Comparison of ENCODE assay signal across 8 cellular contexts in genomic region chr1:34162852-34163766, GRCh38. TPM values are rescaled to one million over a fixed set of nuclear protein-coding genes. Genes with fewer than 3 reads are reported as not detected.
DNase-seq lines count a peak whose midpoint lies in the region; ATAC-seq and TF ChIP-seq lines count a peak whose summit lies in the region.

No MANE protein-coding gene starts in this region.

- H3K4me3 ChIP-seq in ACC112 (ENCODE audit: low read depth, low read length) (peak overlapping the region; percentile 58), endodermal cell (ENCODE audit: low read length) (peak overlapping the region; percentile 81)

- WGBS in endodermal cell (ENCODE audit: insufficient coverage in 1 of 2, insufficient read length in 1 of 2), 2 experiments = 2 to 4% methylated on average over 16 to 46 of the region's 46 CpGs

- peak overlapping the region; percentile 78 for H3K27ac Mint-ChIP-seq in endodermal cell

- ATAC-seq in HG03432 (IDR thresholded peaks at IDR 0.05; ENCODE audit: unreplicated experiment) = peak; percentile 70
- no peak for ATAC-seq in HG03108 (IDR thresholded peaks at IDR 0.05; ENCODE audit: unreplicated experiment)

- H3K27me3 ChIP-seq in ACC112 (ENCODE audit: insufficient read depth, low read length) (peaks cover 54% of the 10 kb centered on the region), endodermal cell (ENCODE audit: control insufficient read depth, insufficient read depth, low read length, poor library complexity, severe bottlenecking) (peaks cover 79% of the 10 kb centered on the region)

- H3K27ac ChIP-seq in ACC112 (ENCODE audit: low read depth, low read length) (no peak overlapping the region), endodermal cell (ENCODE audit: low read depth, low read length) (no peak overlapping the region)

- H3K36me3 ChIP-seq in ACC112 (ENCODE audit: insufficient read depth, low read length) = no peaks in the 10 kb centered on the region
- no peaks in the 10 kb centered on the region for H3K36me3 ChIP-seq in endodermal cell (ENCODE audit: control insufficient read depth, insufficient read depth, low read length)

- TF ChIP-seq CTCF in GM10266 (IDR thresholded peaks at IDR 0.05; ENCODE audit: control insufficient read depth, insufficient read depth, low read depth, missing control alignments) (peak; percentile 65), endodermal cell (conservative IDR thresholded peaks at IDR 0.05) (peak; percentile 90)

- H3K4me1 Mint-ChIP-seq in endodermal cell = peaks cover 10% of the 10 kb centered on the region

- no peaks in the 10 kb centered on the region for H3K36me3 Mint-ChIP-seq in endodermal cell (ENCODE audit: low read depth)

- no peaks in the 10 kb centered on the region for H3K9me3 Mint-ChIP-seq in endodermal cell

- H3K79me2 ChIP-seq in ACC112 (ENCODE audit: control insufficient read depth, insufficient read depth, low read length, unreplicated experiment) = no peaks in the 10 kb centered on the region

- H3K4me3 Mint-ChIP-seq in endodermal cell = peak overlapping the region; percentile 61

- H2AFZ ChIP-seq in ACC112 (ENCODE audit: low read length, unreplicated experiment) = no peak overlapping the region

- H3K27me3 Mint-ChIP-seq in endodermal cell (ENCODE audit: insufficient read depth) = peaks cover 96% of the 10 kb centered on the region

- no peaks in the 10 kb centered on the region for H3K9me3 ChIP-seq in endodermal cell (ENCODE audit: control insufficient read depth, low read length)

- in situ Hi-C loops in SK-MEL-5 (cut with HindIII; ENCODE audit: low pct_unique_long_range_greater_than_20kb, low sequenced_read_pairs) = no loop called here

- DNase-seq in GM10266 (ENCODE audit: extremely low spot score) (peak; percentile 77), SK-MEL-5 (ENCODE audit: low read depth, low spot score) (peak; percentile 65), endodermal cell (peak; percentile 95), medulla oblongata (ENCODE audit: extremely low spot score) (peak; percentile 91), stromal cell of bone marrow (ENCODE audit: low read depth) (peak; percentile 64)

- no peaks in the 10 kb centered on the region for H3K4me1 ChIP-seq in ACC112 (ENCODE audit: control insufficient read depth, insufficient read depth, low read length, unreplicated experiment)
- H3K4me1 ChIP-seq in endodermal cell (ENCODE audit: control insufficient read depth, insufficient read depth, low read length) = no peaks in the 10 kb centered on the region

- H3K9ac ChIP-seq in endodermal cell (ENCODE audit: extremely low read depth, low read length, poor library complexity, severe bottlenecking) = peak overlapping the region; percentile 25

RNA-seq across cellular contexts. Expression of gene CSMD2, which starts 1.9 kb away (rescaled TPM):
- 0.03 TPM in 1 of 2 replicates, not detected in the other for total RNA-seq in SK-MEL-5 (2014; rRNA removed; shearing (Covaris generic))
- polyA plus RNA-seq in SK-MEL-5 (2015; cell fraction: cytosol; rRNA removed) = 0.11 and 0.15 TPM in 2 replicates
- polyA plus RNA-seq in SK-MEL-5 (2015; cell fraction: nucleus; rRNA removed) = 0.31 TPM in 1 of 2 replicates, not detected in the other
- total RNA-seq in endodermal cell = 1 to 10 TPM in 1 of 2 donors, under 1 TPM in 1; 0.62 to 2.8 TPM
- 3.9 TPM for polyA plus RNA-seq in endodermal cell (2013, experiment 1 of 2)
- 3.1 TPM for polyA plus RNA-seq in endodermal cell (2013, experiment 2 of 2)

RNA-seq across cellular contexts. Expression of gene C1orf94, which starts 13.6 kb away (rescaled TPM):
- total RNA-seq in SK-MEL-5 (2014; rRNA removed; shearing (Covaris generic)) = not detected in 2 replicates
- polyA plus RNA-seq in SK-MEL-5 (2015; cell fraction: cytosol; rRNA removed) = not detected in 2 replicates
- not detected in 2 replicates for polyA plus RNA-seq in SK-MEL-5 (2015; cell fraction: nucleus; rRNA removed)
- total RNA-seq in endodermal cell = under 1 TPM; 0.15 to 0.29 TPM
- 0.46 TPM for polyA plus RNA-seq in endodermal cell (2013, experiment 1 of 2)
- 0.21 TPM for polyA plus RNA-seq in endodermal cell (2013, experiment 2 of 2)
